In genomic region chr10:74035324-74035723, GRCh38 we compare ENCODE assay signal across 10 cellular contexts. TPM values are rescaled to one million over a fixed set of nuclear protein-coding genes. Genes with fewer than 3 reads are reported as not detected.
DNase-seq lines count a peak whose midpoint lies in the region; ATAC-seq, FAIRE-seq and TF ChIP-seq lines count a peak whose summit lies in the region.
"Had no signal": no experiment of that assay in that cellular context is flagged by ENCODE, and none has a peak within 500 bp of the region (broad histone marks: within the 10 kb centered on the region; RNA-seq: fewer than 3 reads in every experiment).

No MANE protein-coding gene starts in this region.

- H3K27me3 Mint-ChIP-seq in astrocyte (ENCODE audit: low read depth, unreplicated experiment) (no peaks in the 10 kb centered on the region), mesothelial cell of epicardium (ENCODE audit: low read depth) (no peaks in the 10 kb centered on the region)
- H3K27me3 Mint-ChIP-seq: activated naive CD4-positive, alpha-beta T cell treated with anti-CD3 and anti-CD28 coated beads, Interleukin-2, amount 10 ng/mL, durations not matched to agents 7 days and 5 days had no signal

- H3K4me3 ChIP-seq in astrocyte (ENCODE audit: insufficient read depth, low read depth, low read length), result no peak overlapping the region

- H3K27me3 ChIP-seq in astrocyte (ENCODE audit: insufficient read depth, low read length), result no peaks in the 10 kb centered on the region

- FAIRE-seq in GM19239 (lab: Jason Lieb, UNC) (peak; percentile 67), astrocyte (lab: Jason Lieb, UNC) (no peak)
- FAIRE-seq: H1 had no signal

- in situ Hi-C loops in ACHN (cut with HindIII; ENCODE audit: low pct_ligation_motif_present, low pct_unique_long_range_greater_than_20kb, low sequenced_read_pairs), result no loop called here

- H3K79me2 ChIP-seq in astrocyte (ENCODE audit: insufficient read depth, low read length), result peaks cover 96% of the 10 kb centered on the region

- DNase-seq in ACHN (peak; percentile 44), GM19239 (ENCODE audit: insufficient read length, low spot score) (no peak), astrocyte (ENCODE audit: low read depth) (no peak), mesothelial cell of epicardium (ENCODE audit: low spot score in 2 of 2, unreplicated experiment in 2 of 2) (no peak), iPS-NIHi11 (ENCODE audit: low spot score) (no peak), NCI-H1092 (lab: John Stamatoyannopoulos, UW) (no peak), GDM1 (lab: John Stamatoyannopoulos, UW) (no peak)
- DNase-seq: activated naive CD4-positive, alpha-beta T cell treated with anti-CD3 and anti-CD28 coated beads, Interleukin-2, amount 10 ng/mL, durations not matched to agents 7 days and 5 days had no signal

- peak; percentile 43 for TF ChIP-seq CTCF in astrocyte (IDR thresholded peaks at IDR 0.05; ENCODE audit: insufficient read depth, low read depth, low read length)
- peak; percentile 16 for TF ChIP-seq CTCF in mesothelial cell of epicardium (IDR thresholded peaks at IDR 0.05; ENCODE audit: unreplicated experiment)

- peaks cover 18% of the 10 kb centered on the region for H3K4me1 ChIP-seq in astrocyte (ENCODE audit: insufficient read depth, low read length)

- H3K9me3 ChIP-seq in astrocyte (ENCODE audit: insufficient read depth, low read depth, low read length), result no peaks in the 10 kb centered on the region

- H3K27ac ChIP-seq in astrocyte (ENCODE audit: low read depth, low read length), result no peak overlapping the region

- H3K36me3 Mint-ChIP-seq in astrocyte (ENCODE audit: low read depth, unreplicated experiment) (peaks cover 22% of the 10 kb centered on the region), mesothelial cell of epicardium (peaks cover 9% of the 10 kb centered on the region)

- H3K4me2 ChIP-seq in astrocyte (ENCODE audit: low read length), result no peak overlapping the region

- H3K4me1 Mint-ChIP-seq in astrocyte (ENCODE audit: low read depth, unreplicated experiment) (peaks cover 44% of the 10 kb centered on the region), mesothelial cell of epicardium (peaks cover 39% of the 10 kb centered on the region)

- H3K9me3 Mint-ChIP-seq in astrocyte (ENCODE audit: unreplicated experiment), result no peaks in the 10 kb centered on the region
- H3K9me3 Mint-ChIP-seq in mesothelial cell of epicardium, result no peaks in the 10 kb centered on the region
- H3K9me3 Mint-ChIP-seq: activated naive CD4-positive, alpha-beta T cell treated with anti-CD3 and anti-CD28 coated beads, Interleukin-2, amount 10 ng/mL, durations not matched to agents 7 days and 5 days had no signal

- ATAC-seq in GM21737 (IDR thresholded peaks at IDR 0.05; ENCODE audit: unreplicated experiment), result no peak

- H3K4me3 Mint-ChIP-seq in astrocyte (ENCODE audit: unreplicated experiment) (no peak overlapping the region), mesothelial cell of epicardium (no peak overlapping the region)
- H3K4me3 Mint-ChIP-seq: activated naive CD4-positive, alpha-beta T cell treated with anti-CD3 and anti-CD28 coated beads, Interleukin-2, amount 10 ng/mL, durations not matched to agents 7 days and 5 days had no signal

- H3K27ac Mint-ChIP-seq in astrocyte (ENCODE audit: unreplicated experiment) (peak overlapping the region; percentile 12), mesothelial cell of epicardium (peak overlapping the region; percentile 65)
- H3K27ac Mint-ChIP-seq: activated naive CD4-positive, alpha-beta T cell treated with anti-CD3 and anti-CD28 coated beads, Interleukin-2, amount 10 ng/mL, durations not matched to agents 7 days and 5 days had no signal

- peaks cover 92% of the 10 kb centered on the region for H4K20me1 ChIP-seq in astrocyte (ENCODE audit: insufficient read depth, low read length)

- peaks cover 23% of the 10 kb centered on the region for H3K36me3 ChIP-seq in astrocyte (ENCODE audit: insufficient read depth, low read length)

- no peak overlapping the region for H2AFZ ChIP-seq in astrocyte (ENCODE audit: low read depth, low read length)

- H3K9ac ChIP-seq in astrocyte (ENCODE audit: low read length), result no peak overlapping the region

RNA-seq across cellular contexts. Expression of gene VCL, which starts 37.4 kb away (rescaled TPM):
- total RNA-seq in astrocyte, result 469 and 474 TPM in 2 replicates
- 129 to 132 TPM (median 131 TPM) in 3 replicates for total RNA-seq in mesothelial cell of epicardium
